ENCODE assay signal across 1 cellular context in the genomic region with DNA sequence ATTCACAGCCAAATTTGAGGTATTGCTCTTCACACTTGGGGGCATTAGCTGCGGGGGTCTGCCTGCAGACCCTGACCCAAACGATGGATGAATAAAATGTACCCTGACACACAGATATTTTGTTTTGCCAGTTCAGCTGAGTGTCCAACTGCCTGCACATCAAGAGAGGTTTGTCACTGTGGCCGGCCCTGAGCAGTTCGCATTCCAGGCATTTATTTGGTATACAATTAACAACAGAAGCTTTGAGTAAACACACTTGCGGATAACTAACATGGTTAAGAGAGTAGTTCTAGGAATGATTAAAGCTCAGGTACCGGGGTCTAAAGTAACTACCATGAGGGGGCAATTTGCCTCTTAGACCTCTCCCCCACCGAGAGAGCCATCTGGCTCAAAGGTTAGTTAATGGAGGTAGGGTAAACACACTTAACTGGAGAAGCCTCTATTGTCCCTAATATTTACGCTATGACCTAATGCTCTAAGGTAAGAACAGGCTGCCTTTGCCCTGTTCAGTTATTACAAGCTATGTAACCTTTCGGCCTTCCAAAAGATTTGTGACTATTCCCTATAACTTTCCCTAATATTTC.
TF ChIP-seq lines count a peak whose summit lies in the region.

No MANE protein-coding gene starts in this region.

TF ChIP-seq in HepG2, 621 proteins besides CTCF, POLR2A, EP300 and RAD21 (continued from another document):
- TF ChIP-seq, protein P1, sequence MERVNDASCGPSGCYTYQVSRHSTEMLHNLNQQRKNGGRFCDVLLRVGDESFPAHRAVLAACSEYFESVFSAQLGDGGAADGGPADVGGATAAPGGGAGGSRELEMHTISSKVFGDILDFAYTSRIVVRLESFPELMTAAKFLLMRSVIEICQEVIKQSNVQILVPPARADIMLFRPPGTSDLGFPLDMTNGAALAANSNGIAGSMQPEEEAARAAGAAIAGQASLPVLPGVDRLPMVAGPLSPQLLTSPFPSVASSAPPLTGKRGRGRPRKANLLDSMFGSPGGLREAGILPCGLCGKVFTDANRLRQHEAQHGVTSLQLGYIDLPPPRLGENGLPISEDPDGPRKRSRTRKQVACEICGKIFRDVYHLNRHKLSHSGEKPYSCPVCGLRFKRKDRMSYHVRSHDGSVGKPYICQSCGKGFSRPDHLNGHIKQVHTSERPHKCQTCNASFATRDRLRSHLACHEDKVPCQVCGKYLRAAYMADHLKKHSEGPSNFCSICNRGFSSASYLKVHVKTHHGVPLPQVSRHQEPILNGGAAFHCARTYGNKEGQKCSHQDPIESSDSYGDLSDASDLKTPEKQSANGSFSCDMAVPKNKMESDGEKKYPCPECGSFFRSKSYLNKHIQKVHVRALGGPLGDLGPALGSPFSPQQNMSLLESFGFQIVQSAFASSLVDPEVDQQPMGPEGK (CRISPR knock-in tag; IDR thresholded peaks at IDR 0.05), result peak; percentile 90
- TF ChIP-seq SOX5 (CRISPR knock-in tag; IDR thresholded peaks at IDR 0.05; ENCODE audit: borderline replicate concordance) (peak; percentile 79; the same call in 1 of the 2 replicates), ZFP36L1 (CRISPR knock-in tag; IDR thresholded peaks at IDR 0.05) (no peak), RARA (CRISPR knock-in tag; IDR thresholded peaks at IDR 0.05) (peak; percentile 43; the same call in 1 of the 2 replicates)
